28 cellular contexts compared by ENCODE assay signal in genomic region chr10:76969366-76969990, GRCh38.
"Had no signal": no experiment of that assay in that cellular context is flagged by ENCODE, and none has a peak within 500 bp of the region (broad histone marks: within the 10 kb centered on the region; RNA-seq: fewer than 3 reads in every experiment).

No MANE protein-coding gene starts in this region.

- H3K27me3 ChIP-seq: ascending aorta, body of pancreas, Peyer's patch had no signal

- H3K4me1 Mint-ChIP-seq: activated CD4-positive, alpha-beta T cell treated with anti-CD3 and anti-CD28 coated beads, Interleukin-2, amount 10 ng/mL, durations not matched to agents 7 days and 5 days; activated naive CD8-positive, alpha-beta T cell treated with anti-CD3 and anti-CD28 coated beads, Interleukin-2, amount 50 U/mL, for 24 hours had no signal

- H3K36me3 ChIP-seq: Peyer's patch, SJSA1 had no signal

- ATAC-seq: activated naive CD4-positive, alpha-beta T cell treated with anti-CD3 and anti-CD28 coated beads, Interleukin-2, amount 50 U/mL, for 72 hours; activated naive CD8-positive, alpha-beta T cell treated with anti-CD3 and anti-CD28 coated beads, Interleukin-2, amount 50 U/mL, for 24 hours; activated T-cell treated with anti-CD3 and anti-CD28 coated beads, Interleukin-2, amount 50 U/mL, for 4 hours; body of pancreas; T-cell had no signal

- H3K4me1 ChIP-seq: ascending aorta, body of pancreas, Peyer's patch, SJSA1 had no signal

- H3K27ac Mint-ChIP-seq: activated CD4-positive, alpha-beta memory T cell treated with anti-CD3 and anti-CD28 coated beads for 36 hours; activated CD4-positive, alpha-beta T cell treated with anti-CD3 and anti-CD28 coated beads, Interleukin-2, amount 10 ng/mL, durations not matched to agents 7 days and 5 days; activated naive CD4-positive, alpha-beta T cell treated with anti-CD3 and anti-CD28 coated beads, Interleukin-2, amount 50 U/mL, for 72 hours; activated naive CD8-positive, alpha-beta T cell treated with anti-CD3 and anti-CD28 coated beads, Interleukin-2, amount 50 U/mL, for 24 hours; T-cell had no signal

- H3K4me3 ChIP-seq: ascending aorta, body of pancreas, Peyer's patch, SJSA1 had no signal

- FAIRE-seq: bronchial epithelial cell had no signal

- DNase-seq: activated CD4-positive, alpha-beta memory T cell treated with anti-CD3 and anti-CD28 coated beads for 36 hours; activated CD4-positive, alpha-beta T cell treated with anti-CD3 and anti-CD28 coated beads, Interleukin-2, amount 10 ng/mL, durations not matched to agents 7 days and 5 days; activated CD4-positive, CD25-positive, alpha-beta regulatory T cell; activated CD8-positive, alpha-beta memory T cell treated with anti-CD3 and anti-CD28 coated beads for 24 hours; activated effector memory CD4-positive, alpha-beta T cell treated with anti-CD3 and anti-CD28 coated beads, Interleukin-2, amount 50 U/mL, for 16 hours; activated naive CD4-positive, alpha-beta T cell treated with Interleukin-2 at 50 U/mL for 16 hours; activated naive CD8-positive, alpha-beta T cell treated with anti-CD3 and anti-CD28 coated beads, Interleukin-2, amount 50 U/mL, for 24 hours; activated T-cell treated with anti-CD3 and anti-CD28 coated beads, Interleukin-2, amount 50 U/mL, for 4 hours; amniotic stem cell; body of pancreas; central memory CD4-positive, alpha-beta T cell; KG1; NCI-H1048; NCI-H146; NCI-H187 treated with DMSO at 0.1 percent for 48 hours; NCI-H2081 treated with DMSO at 0.1 percent for 48 hours; NCI-H2171; NCI-H510A treated with DMSO at 0.1 percent for 48 hours; Peyer's patch; Right ventricle myocardium superior; T-cell; T-helper 2 cell had no signal

- H3K27ac ChIP-seq: ascending aorta, body of pancreas, Peyer's patch, RWPE1, SJSA1, VCaP had no signal

- H3K9me3 Mint-ChIP-seq: activated CD4-positive, alpha-beta memory T cell treated with anti-CD3 and anti-CD28 coated beads for 36 hours; activated CD4-positive, alpha-beta T cell treated with anti-CD3 and anti-CD28 coated beads, Interleukin-2, amount 10 ng/mL, durations not matched to agents 7 days and 5 days; activated naive CD8-positive, alpha-beta T cell treated with anti-CD3 and anti-CD28 coated beads, Interleukin-2, amount 50 U/mL, for 24 hours; activated T-cell treated with anti-CD3 and anti-CD28 coated beads, Interleukin-2, amount 50 U/mL, for 4 hours; T-cell had no signal

- H3K4me3 Mint-ChIP-seq: activated CD4-positive, alpha-beta memory T cell treated with anti-CD3 and anti-CD28 coated beads for 36 hours; activated CD4-positive, alpha-beta T cell treated with anti-CD3 and anti-CD28 coated beads, Interleukin-2, amount 10 ng/mL, durations not matched to agents 7 days and 5 days; activated naive CD8-positive, alpha-beta T cell treated with anti-CD3 and anti-CD28 coated beads, Interleukin-2, amount 50 U/mL, for 24 hours; activated T-cell treated with anti-CD3 and anti-CD28 coated beads, Interleukin-2, amount 50 U/mL, for 4 hours; T-cell had no signal

- H3K9me3 ChIP-seq: ascending aorta, body of pancreas, Peyer's patch, SJSA1 had no signal

- H3K27me3 Mint-ChIP-seq: activated CD4-positive, alpha-beta memory T cell treated with anti-CD3 and anti-CD28 coated beads for 36 hours; activated CD4-positive, alpha-beta T cell treated with anti-CD3 and anti-CD28 coated beads, Interleukin-2, amount 10 ng/mL, durations not matched to agents 7 days and 5 days had no signal
